Comparison of ENCODE assay signal across 13 cellular contexts in genomic region chr2:238528953-238529781, GRCh38.
DNase-seq lines count a peak whose midpoint lies in the region; ATAC-seq, FAIRE-seq and TF ChIP-seq lines count a peak whose summit lies in the region.
"Had no signal": no experiment of that assay in that cellular context is flagged by ENCODE, and none has a peak within 500 bp of the region (broad histone marks: within the 10 kb centered on the region; RNA-seq: fewer than 3 reads in every experiment).

No MANE protein-coding gene starts in this region.

- no peak overlapping the region for H3K14ac ChIP-seq in mesenchymal stem cell (ENCODE audit: low read length in 2 of 2)

- H3K4ac ChIP-seq in mesenchymal stem cell (ENCODE audit: low read depth in 1 of 2, low read length in 2 of 2), result no peak overlapping the region

- H2AFZ ChIP-seq in astrocyte (ENCODE audit: low read depth, low read length) (no peak overlapping the region), mesenchymal stem cell (ENCODE audit: low read depth, low read length) (no peak overlapping the region)

- H3K4me1 ChIP-seq in Caco-2 (no peaks in the 10 kb centered on the region), astrocyte (ENCODE audit: insufficient read depth, low read length) (no peaks in the 10 kb centered on the region), mesenchymal stem cell (ENCODE audit: control insufficient read depth, insufficient read depth, low read depth, low read length) (no peaks in the 10 kb centered on the region)

- H3K27ac Mint-ChIP-seq in Caco-2 (ENCODE audit: unreplicated experiment), result no peak overlapping the region
- H3K27ac Mint-ChIP-seq in astrocyte (ENCODE audit: unreplicated experiment), result no peak overlapping the region
- H3K27ac Mint-ChIP-seq in activated CD4-positive, alpha-beta T cell treated with anti-CD3 and anti-CD28 coated beads for 36 hours, result no peak overlapping the region
- H3K27ac Mint-ChIP-seq: naive thymus-derived CD4-positive, alpha-beta T cell had no signal

- H3K9me3 Mint-ChIP-seq in Caco-2 (ENCODE audit: unreplicated experiment) (peaks cover 7% of the 10 kb centered on the region), astrocyte (ENCODE audit: unreplicated experiment) (peaks cover 18% of the 10 kb centered on the region)
- peaks cover 21% of the 10 kb centered on the region for H3K9me3 Mint-ChIP-seq in activated CD4-positive, alpha-beta T cell treated with anti-CD3 and anti-CD28 coated beads for 36 hours (ENCODE audit: low read depth)

- no peak overlapping the region for H3K27ac ChIP-seq in astrocyte (ENCODE audit: low read depth, low read length)
- H3K27ac ChIP-seq in mesenchymal stem cell (ENCODE audit: low read length, poor library complexity, severe bottlenecking), result no peak overlapping the region
- H3K27ac ChIP-seq: SJSA1 had no signal

- CTCF ChIA-PET in Caco-2 (lab: Charles Lee), result no interaction called here
- CTCF ChIA-PET in activated CD4-positive, alpha-beta T cell treated with anti-CD3 and anti-CD28 coated beads for 36 hours (lab: Charles Lee), result no interaction called here

- TF ChIP-seq CTCF in Caco-2 (IDR thresholded peaks at IDR 0.05; ENCODE audit: insufficient read depth in 1 of 2, low read depth in 1 of 2, low read length in 1 of 2, severe bottlenecking in 1 of 2, unreplicated experiment in 1 of 2), result no peak
- TF ChIP-seq CTCF in astrocyte (IDR thresholded peaks at IDR 0.05; ENCODE audit: insufficient read depth, low read depth, low read length), result no peak

- H2BK120ac ChIP-seq in mesenchymal stem cell (ENCODE audit: low read depth, low read length), result no peak overlapping the region

- H3K79me2 ChIP-seq in astrocyte (ENCODE audit: insufficient read depth, low read length), result no peaks in the 10 kb centered on the region

- H3K9ac ChIP-seq in astrocyte (ENCODE audit: low read length) (no peak overlapping the region), mesenchymal stem cell (ENCODE audit: low read length) (no peak overlapping the region)

- H3K9me3 ChIP-seq in Caco-2 (no peaks in the 10 kb centered on the region), astrocyte (ENCODE audit: insufficient read depth, low read depth, low read length) (peaks cover 5% of the 10 kb centered on the region), mesenchymal stem cell (ENCODE audit: control insufficient read depth, low read length) (peaks cover 16% of the 10 kb centered on the region)

- H3K36me3 Mint-ChIP-seq in Caco-2 (ENCODE audit: insufficient read depth, unreplicated experiment) (peaks cover 4% of the 10 kb centered on the region), astrocyte (ENCODE audit: low read depth, unreplicated experiment) (peaks cover 1% of the 10 kb centered on the region)
- H3K36me3 Mint-ChIP-seq in activated CD4-positive, alpha-beta T cell treated with anti-CD3 and anti-CD28 coated beads for 36 hours (ENCODE audit: low read depth), result peaks cover 4% of the 10 kb centered on the region

- H4K91ac ChIP-seq in mesenchymal stem cell (ENCODE audit: low read length), result no peak overlapping the region

- no peak overlapping the region for H2BK5ac ChIP-seq in mesenchymal stem cell (ENCODE audit: low read depth, low read length, poor library complexity, severe bottlenecking)

- ATAC-seq in GM19455 (IDR thresholded peaks at IDR 0.05; ENCODE audit: unreplicated experiment) (no peak), GM21737 (IDR thresholded peaks at IDR 0.05; ENCODE audit: unreplicated experiment) (no peak)
- no peak for ATAC-seq in activated CD4-positive, alpha-beta T cell treated with anti-CD3 and anti-CD28 coated beads for 36 hours
- ATAC-seq: naive thymus-derived CD4-positive, alpha-beta T cell had no signal

- H4K20me1 ChIP-seq in astrocyte (ENCODE audit: insufficient read depth, low read length), result no peaks in the 10 kb centered on the region

- no peaks in the 10 kb centered on the region for H3K79me1 ChIP-seq in mesenchymal stem cell (replicated peaks; ENCODE audit: low read length, poor library complexity, severe bottlenecking)

- H3K27me3 ChIP-seq in Caco-2 (replicated peaks; ENCODE audit: control insufficient read depth, insufficient read depth, low read length), result no peaks in the 10 kb centered on the region
- H3K27me3 ChIP-seq in astrocyte (ENCODE audit: insufficient read depth, low read length), result peaks cover 3% of the 10 kb centered on the region
- H3K27me3 ChIP-seq in mesenchymal stem cell (ENCODE audit: control insufficient read depth in 1 of 2, insufficient read depth in 1 of 2, low read length in 2 of 2), result no peaks in the 10 kb centered on the region
- H3K27me3 ChIP-seq: SJSA1 had no signal

- peak overlapping the region; percentile 15 for H3K4me3 Mint-ChIP-seq in Caco-2 (ENCODE audit: unreplicated experiment)
- no peak overlapping the region for H3K4me3 Mint-ChIP-seq in astrocyte (ENCODE audit: unreplicated experiment)
- no peak overlapping the region for H3K4me3 Mint-ChIP-seq in activated CD4-positive, alpha-beta T cell treated with anti-CD3 and anti-CD28 coated beads for 36 hours
- H3K4me3 Mint-ChIP-seq: brain; naive thymus-derived CD4-positive, alpha-beta T cell had no signal

- DNase-seq in Caco-2, result peak in 1 of 2 experiments; percentile 8
- peak; percentile 80 for DNase-seq in NCI-H1436 treated with DMSO at 0.1 percent for 48 hours (lab: John Stamatoyannopoulos, UW)
- DNase-seq in astrocyte (ENCODE audit: low read depth), result peak; percentile 63
- DNase-seq in mesenchymal stem cell, result peak; percentile 67
- DNase-seq in NAMALWA (ENCODE audit: low spot score), result no peak
- DNase-seq in activated CD4-positive, alpha-beta T cell treated with anti-CD3 and anti-CD28 coated beads for 36 hours, result no peak
- DNase-seq: hippocampal formation; naive thymus-derived CD4-positive, alpha-beta T cell; stimulated activated CD4-positive, alpha-beta T cell treated with anti-CD3 and anti-CD28 coated beads, Interleukin-1b, Interleukin-23, amount 100 ng/mL, for 48 hours had no signal

- H3K36me3 ChIP-seq in Caco-2 (ENCODE audit: control insufficient read depth, insufficient read depth, low read length) (no peaks in the 10 kb centered on the region), astrocyte (ENCODE audit: insufficient read depth, low read length) (no peaks in the 10 kb centered on the region), mesenchymal stem cell (ENCODE audit: control insufficient read depth in 1 of 2, insufficient read depth in 2 of 2, low read depth in 1 of 2, low read length in 2 of 2) (peaks cover 0 to 14% of the 10 kb centered on the region in 2 experiments)
- H3K36me3 ChIP-seq: SJSA1 had no signal

- H4K8ac ChIP-seq in mesenchymal stem cell (ENCODE audit: low read length), result no peak overlapping the region

- 73% methylated on average over 8 of the region's 10 CpGs for WGBS in mesenchymal stem cell

- BruUV-seq in Caco-2 (replicated peaks; lab: Mats Ljungman, UMichigan), result no TSS peak

- H2AK5ac ChIP-seq in mesenchymal stem cell (ENCODE audit: low read length, severe bottlenecking), result no peak overlapping the region

- H2BK15ac ChIP-seq in mesenchymal stem cell (ENCODE audit: low read depth, poor library complexity, severe bottlenecking), result no peak overlapping the region

- intact Hi-C loops in Caco-2 (cut with micrococcal nuclease; ENCODE audit: unreplicated experiment), result no loop called here
- intact Hi-C loops in activated CD4-positive, alpha-beta T cell treated with anti-CD3 and anti-CD28 coated beads for 36 hours (cut with DNase I, micrococcal nuclease), result no loop called here

- no peak for FAIRE-seq in astrocyte (lab: Jason Lieb, UNC)

- POLR2A ChIA-PET in Caco-2 (lab: Charles Lee), result no interaction called here
- POLR2A ChIA-PET in activated CD4-positive, alpha-beta T cell treated with anti-CD3 and anti-CD28 coated beads for 36 hours (lab: Charles Lee), result no interaction called here

- H2BK12ac ChIP-seq in mesenchymal stem cell (ENCODE audit: low read length in 2 of 2), result no peak overlapping the region

- H3K4me1 Mint-ChIP-seq in Caco-2 (ENCODE audit: low read depth, unreplicated experiment) (peaks cover 8% of the 10 kb centered on the region), astrocyte (ENCODE audit: low read depth, unreplicated experiment) (no peaks in the 10 kb centered on the region)
- no peaks in the 10 kb centered on the region for H3K4me1 Mint-ChIP-seq in activated CD4-positive, alpha-beta T cell treated with anti-CD3 and anti-CD28 coated beads for 36 hours
- H3K4me1 Mint-ChIP-seq: naive thymus-derived CD4-positive, alpha-beta T cell had no signal

- H3K4me2 ChIP-seq in astrocyte (ENCODE audit: low read length) (peak overlapping the region; percentile 20), mesenchymal stem cell (ENCODE audit: low read length, poor library complexity, severe bottlenecking) (no peak overlapping the region)

- H3K4me3 ChIP-seq in Caco-2 (ENCODE audit: low read depth, low read length) (no peak overlapping the region), astrocyte (ENCODE audit: insufficient read depth, low read depth, low read length) (no peak overlapping the region), mesenchymal stem cell (ENCODE audit: insufficient read depth in 1 of 2, low read depth in 1 of 2, low read length in 2 of 2) (no peak overlapping the region)
- H3K4me3 ChIP-seq: SJSA1 had no signal

- H3K18ac ChIP-seq in mesenchymal stem cell (ENCODE audit: low read depth in 1 of 2, low read length in 2 of 2), result peak overlapping the region in 1 of 2 experiments; percentile 38

- H3K23ac ChIP-seq in mesenchymal stem cell (ENCODE audit: low read length in 2 of 2), result no peak overlapping the region

- H3K27me3 Mint-ChIP-seq in Caco-2 (ENCODE audit: insufficient read depth, unreplicated experiment) (no peaks in the 10 kb centered on the region), astrocyte (ENCODE audit: low read depth, unreplicated experiment) (peaks cover 5% of the 10 kb centered on the region)
- peaks cover 15% of the 10 kb centered on the region for H3K27me3 Mint-ChIP-seq in activated CD4-positive, alpha-beta T cell treated with anti-CD3 and anti-CD28 coated beads for 36 hours

Comparison
In these comparisons a context has a peak if more than half of its experiments do, and no peak if none do; other contexts are left out.
1. DNase-seq: peak in NCI-H1436 treated with DMSO at 0.1 percent for 48 hours (single experiment), astrocyte (single experiment) and mesenchymal stem cell (single experiment); none in NAMALWA (single experiment) and activated CD4-positive, alpha-beta T cell treated with anti-CD3 and anti-CD28 coated beads for 36 hours (single experiment).